ENCODE assay signal across 8 cellular contexts in genomic region chrX:153667931-153668396, GRCh38. TPM values are rescaled to one million over a fixed set of nuclear protein-coding genes. Genes with fewer than 3 reads are reported as not detected.
DNase-seq lines count a peak whose midpoint lies in the region; ATAC-seq and TF ChIP-seq lines count a peak whose summit lies in the region.

No MANE protein-coding gene starts in this region.

- DNase-seq in DMS153 (lab: John Stamatoyannopoulos, UW) (peak; percentile 54), NCI-H524 (lab: John Stamatoyannopoulos, UW) (peak; percentile 87 to 91), dedifferentiated amniotic fluid mesenchymal stem cell (ENCODE audit: extremely low spot score) (peak; percentile 57), lower leg skin (ENCODE audit: low spot score in 2 of 2) (peak; percentile 64 to 96)
- DNase-seq in activated CD4-positive, alpha-beta T cell treated with anti-CD3 and anti-CD28 coated beads, Interleukin-2, amount 50 U/mL, for 24 hours (ENCODE audit: low read depth in 1 of 2, low spot score in 1 of 2) = peak; percentile 68 to 69
- DNase-seq in stimulated activated CD4-positive, alpha-beta T cell treated with anti-CD3 and anti-CD28 coated beads, TNF-alpha, amount 100 ng/mL, for 1 hour (ENCODE audit: low read depth in 3 of 3, low spot score in 1 of 3) = peak; percentile 17 to 81 (median 56)

- intact Hi-C loops in lower leg skin (cut with DNase I; ENCODE audit: low total_unique reads) = loop anchor here (10.0 kb wide), 1 partner anchor 113 kb away; no protein-coding TSS in a partner anchor

- H3K4me3 ChIP-seq in lower leg skin (ENCODE audit: low read depth, poor library complexity, severe bottlenecking) = no peak overlapping the region

- ATAC-seq in HG02642 (IDR thresholded peaks at IDR 0.05; ENCODE audit: poor library complexity, unreplicated experiment) = peak; percentile 56
- no peak for ATAC-seq in GM21390 (IDR thresholded peaks at IDR 0.05; ENCODE audit: unreplicated experiment)

- no peak for TF ChIP-seq CTCF in lower leg skin (IDR thresholded peaks at IDR 0.05)

- WGBS in lower leg skin, 2 donors = 20 to 29% methylated on average over 11 to 14 of the region's 14 CpGs

- TF ChIP-seq POLR2A in lower leg skin (IDR thresholded peaks at IDR 0.05) = no peak

RNA-seq across cellular contexts. Expression of gene PNCK, which starts 5.6 kb away (rescaled TPM):
- 1 to 10 TPM in 3 of 4 donors, under 1 TPM in 1; 0.76 to 6.7 (median 2.1) TPM for total RNA-seq in lower leg skin

RNA-seq across cellular contexts. Expression of gene SLC6A8, which starts 19.8 kb away (rescaled TPM):
- 10 to 100 TPM; 26.5 to 43.5 (median 34.5) TPM for total RNA-seq in lower leg skin

RNA-seq across cellular contexts. Expression of gene DUSP9, which starts 21.0 kb away (rescaled TPM):
- under 1 TPM in 2 of 4 donors, not detected in 2; 0.13 to 0.20 TPM for total RNA-seq in lower leg skin

RNA-seq across cellular contexts. Expression of gene BCAP31, which starts 56.2 kb away (rescaled TPM):
- total RNA-seq in lower leg skin = 100 to 1,000 TPM; 139 to 210 (median 169) TPM

RNA-seq across cellular contexts. Expression of gene ABCD1, which starts 56.7 kb away (rescaled TPM):
- 1 to 10 TPM; 5.0 to 9.3 (median 7.4) TPM for total RNA-seq in lower leg skin
